Comparison of ENCODE assay signal across 8 cellular contexts in the genomic region with DNA sequence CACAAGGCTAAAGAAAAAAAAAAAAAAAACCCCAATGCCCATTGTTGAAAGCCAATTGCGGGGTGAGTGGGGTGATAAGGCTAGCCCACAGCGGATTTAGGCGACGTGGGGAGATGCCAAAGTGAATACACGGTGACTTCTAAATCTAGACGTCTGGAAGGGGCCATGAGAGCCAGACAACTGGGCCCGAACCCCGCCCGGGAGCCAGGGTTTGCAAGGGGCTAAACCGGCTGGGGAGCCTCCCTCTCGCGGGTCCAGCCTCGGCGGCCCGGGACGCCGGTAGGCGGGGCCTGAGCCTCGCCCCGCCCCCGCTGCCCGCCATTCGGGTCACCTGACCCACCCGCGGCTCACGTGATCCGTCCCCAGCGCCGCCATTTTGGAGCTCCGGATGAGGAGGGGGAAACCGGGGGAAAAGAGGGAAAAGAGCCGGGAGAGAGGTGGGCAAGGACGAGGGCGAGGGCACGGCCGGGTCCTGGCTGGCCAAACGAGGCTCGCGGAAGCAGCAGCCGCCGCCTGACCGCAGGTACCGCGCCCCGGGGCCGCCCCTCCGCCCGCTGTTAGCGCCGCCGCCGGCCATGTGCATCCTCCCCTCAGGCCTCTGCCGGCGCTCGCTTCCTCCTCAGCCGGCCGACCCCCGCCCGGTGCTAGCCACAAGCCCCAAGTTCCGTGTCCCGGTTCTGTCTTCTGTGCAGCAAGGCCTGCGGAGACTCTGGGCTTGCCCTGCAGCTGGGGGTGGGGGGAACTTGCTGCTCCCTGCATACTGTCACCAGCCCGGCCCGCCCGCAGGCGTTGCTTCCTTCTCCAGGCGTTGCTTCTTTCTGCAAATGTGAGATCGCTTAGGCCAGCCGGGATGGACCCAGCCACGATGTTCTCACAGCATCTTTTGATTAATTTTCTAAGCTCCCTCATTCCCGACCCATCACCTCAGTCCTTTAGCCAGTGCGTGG. TPM values are rescaled to one million over a fixed set of nuclear protein-coding genes. Genes with fewer than 3 reads are reported as not detected.
DNase-seq lines count a peak whose midpoint lies in the region; ATAC-seq and TF ChIP-seq lines count a peak whose summit lies in the region.

A gene (plus strand): TSS at position 350 of the 947 bp plus-strand sequence. CDS start 7,221 bp downstream, outside the sequence.

- H3K27me3 Mint-ChIP-seq in IgD-negative memory B cell, result peaks cover 1% of the 10 kb centered on the region
- H3K27me3 Mint-ChIP-seq in activated T-cell treated with anti-CD3 and anti-CD28 coated beads, Interleukin-2, amount 50 U/mL, for 72 hours (ENCODE audit: low read depth), result no peaks in the 10 kb centered on the region
- H3K27me3 Mint-ChIP-seq in naive B cell, result peaks cover 0 to 6% (median 0%) of the 10 kb centered on the region in 3 donors

- H3K4me3 Mint-ChIP-seq in IgD-negative memory B cell, result peak within 1 kb of the TSS; percentile 91 to 99 (median 99)
- H3K4me3 Mint-ChIP-seq in activated T-cell treated with anti-CD3 and anti-CD28 coated beads, Interleukin-2, amount 50 U/mL, for 72 hours, result peak within 1 kb of the TSS; percentile 95 to 98
- peak within 1 kb of the TSS; percentile 93 to 99 (median 98) for H3K4me3 Mint-ChIP-seq in naive B cell
- H3K4me3 Mint-ChIP-seq in stimulated activated effector memory CD8-positive, alpha-beta T cell treated with anti-CD3 and anti-CD28 coated beads, Interleukin-12 subunit alpha, Interleukin-12 subunit beta, amount 100 ng/mL, for 72 hours, result peak within 1 kb of the TSS; percentile 95

- H3K27ac Mint-ChIP-seq in IgD-negative memory B cell, result peak within 1 kb of the TSS; percentile 95 to 98 (median 95)
- H3K27ac Mint-ChIP-seq in activated T-cell treated with anti-CD3 and anti-CD28 coated beads, Interleukin-2, amount 50 U/mL, for 72 hours, result peak within 1 kb of the TSS; percentile 99
- H3K27ac Mint-ChIP-seq in naive B cell, result peak within 1 kb of the TSS; percentile 49 to 99 (median 96)
- peak within 1 kb of the TSS; percentile 96 for H3K27ac Mint-ChIP-seq in stimulated activated effector memory CD8-positive, alpha-beta T cell treated with anti-CD3 and anti-CD28 coated beads, Interleukin-12 subunit alpha, Interleukin-12 subunit beta, amount 100 ng/mL, for 72 hours

- DNase-seq in DMS79 (lab: John Stamatoyannopoulos, UW), result peak; percentile 62
- peak; percentile 88 to 90 for DNase-seq in activated T-cell treated with anti-CD3 and anti-CD28 coated beads, Interleukin-2, amount 50 U/mL, for 72 hours
- DNase-seq in fibroblast of gingiva (ENCODE audit: low read depth), result peak; percentile 62
- peak; percentile 85 for DNase-seq in naive B cell
- peak; percentile 82 to 92 for DNase-seq in stimulated activated effector memory CD8-positive, alpha-beta T cell treated with anti-CD3 and anti-CD28 coated beads, Interleukin-12 subunit alpha, Interleukin-12 subunit beta, amount 100 ng/mL, for 72 hours (ENCODE audit: low spot score in 2 of 2)

- H3K36me3 Mint-ChIP-seq in IgD-negative memory B cell, result peaks cover 8% of the 10 kb centered on the region
- H3K36me3 Mint-ChIP-seq in activated T-cell treated with anti-CD3 and anti-CD28 coated beads, Interleukin-2, amount 50 U/mL, for 72 hours (ENCODE audit: insufficient read depth in 2 of 2), result peaks cover 5 to 23% of the 10 kb centered on the region in 2 donors
- peaks cover 21 to 22% of the 10 kb centered on the region in 2 donors for H3K36me3 Mint-ChIP-seq in naive B cell
- H3K36me3 Mint-ChIP-seq in stimulated activated effector memory CD8-positive, alpha-beta T cell treated with anti-CD3 and anti-CD28 coated beads, Interleukin-12 subunit alpha, Interleukin-12 subunit beta, amount 100 ng/mL, for 72 hours, result peaks cover 50% of the 10 kb centered on the region

- ATAC-seq in GM21576 (IDR thresholded peaks at IDR 0.05; ENCODE audit: unreplicated experiment) (peak; percentile 74), naive B cell (ENCODE audit: low read depth in 2 of 2) (peak; percentile 92 to 95)
- peak; percentile 87 to 89 for ATAC-seq in activated T-cell treated with anti-CD3 and anti-CD28 coated beads, Interleukin-2, amount 50 U/mL, for 72 hours (replicated peaks in 1 of 2)
- peak; percentile 89 for ATAC-seq in stimulated activated effector memory CD8-positive, alpha-beta T cell treated with anti-CD3 and anti-CD28 coated beads, Interleukin-12 subunit alpha, Interleukin-12 subunit beta, amount 100 ng/mL, for 72 hours

- H3K4me1 Mint-ChIP-seq in IgD-negative memory B cell, result peaks cover 11 to 34% (median 16%) of the 10 kb centered on the region in 3 donors
- peaks cover 39% of the 10 kb centered on the region for H3K4me1 Mint-ChIP-seq in activated T-cell treated with anti-CD3 and anti-CD28 coated beads, Interleukin-2, amount 50 U/mL, for 72 hours (ENCODE audit: low read depth)
- H3K4me1 Mint-ChIP-seq in naive B cell, result peaks cover 17 to 30% (median 26%) of the 10 kb centered on the region in 3 donors
- H3K4me1 Mint-ChIP-seq in stimulated activated effector memory CD8-positive, alpha-beta T cell treated with anti-CD3 and anti-CD28 coated beads, Interleukin-12 subunit alpha, Interleukin-12 subunit beta, amount 100 ng/mL, for 72 hours, result peaks cover 21% of the 10 kb centered on the region

- H3K9me3 Mint-ChIP-seq in IgD-negative memory B cell (no peaks in the 10 kb centered on the region), naive B cell (peaks cover 0 to 4% (median 0%) of the 10 kb centered on the region in 7 donors)
- no peaks in the 10 kb centered on the region for H3K9me3 Mint-ChIP-seq in activated T-cell treated with anti-CD3 and anti-CD28 coated beads, Interleukin-2, amount 50 U/mL, for 72 hours
- H3K9me3 Mint-ChIP-seq in stimulated activated effector memory CD8-positive, alpha-beta T cell treated with anti-CD3 and anti-CD28 coated beads, Interleukin-12 subunit alpha, Interleukin-12 subunit beta, amount 100 ng/mL, for 72 hours, result no peaks in the 10 kb centered on the region

TF ChIP-seq in PFSK-1, 5 proteins besides CTCF, POLR2A, EP300 and RAD21:
- peak; percentile 76 for TF ChIP-seq POLR2AphosphoS5 (IDR thresholded peaks at IDR 0.05; ENCODE audit: low read depth, low read length)
- TF ChIP-seq TAF1 (IDR thresholded peaks at IDR 0.05; ENCODE audit: borderline replicate concordance, insufficient read depth, low read length), result no peak

RNA-seq across cellular contexts. Expression of the gene that starts here (rescaled TPM):
- polyA plus RNA-seq in IgD-negative memory B cell, result 6.9 TPM
- 7.6 TPM for polyA plus RNA-seq in PFSK-1 (2012; ENCODE audit: insufficient read length, low read depth)
- 10 to 100 TPM; 22.3 to 26.2 TPM for total RNA-seq in activated T-cell treated with anti-CD3 and anti-CD28 coated beads, Interleukin-2, amount 50 U/mL, for 72 hours
- polyA plus RNA-seq in naive B cell (ENCODE audit: low read depth in 6 of 6), result 10 to 100 TPM in 3 of 6 donors, 1 to 10 TPM in 2, not detected in 1; 7.0 to 12.8 (median 10.4) TPM

Comparison
In these comparisons a context has a peak if more than half of its experiments do, and no peak if none do; other contexts are left out.
1. Peak in every context shown above with its lines: DNase-seq and ATAC-seq.